In genomic region chr9:95099321-95100070, GRCh38 we compare ENCODE assay signal across 20 cellular contexts.
DNase-seq lines count a peak whose midpoint lies in the region; ATAC-seq and TF ChIP-seq lines count a peak whose summit lies in the region.
"Had no signal": no experiment of that assay in that cellular context is flagged by ENCODE, and none has a peak within 500 bp of the region (broad histone marks: within the 10 kb centered on the region; RNA-seq: fewer than 3 reads in every experiment).

No MANE protein-coding gene starts in this region.

- TF ChIP-seq POLR2A in IMR-90 (IDR thresholded peaks at IDR 0.05; ENCODE audit: low read depth, low read length): no peak

- no peaks in the 10 kb centered on the region for H3K9me3 ChIP-seq in IMR-90 (ENCODE audit: control insufficient read depth, insufficient read depth, low read length)
- no peaks in the 10 kb centered on the region for H3K9me3 ChIP-seq in mammary epithelial cell (replicated peaks; ENCODE audit: insufficient read depth, low read length)
- no peaks in the 10 kb centered on the region for H3K9me3 ChIP-seq in mesenchymal stem cell (ENCODE audit: control insufficient read depth, low read length)

- H3K27me3 ChIP-seq in IMR-90 (ENCODE audit: control insufficient read depth, insufficient read depth, low read length): no peaks in the 10 kb centered on the region
- H3K27me3 ChIP-seq in mammary epithelial cell (ENCODE audit: insufficient read depth, low read length): no peaks in the 10 kb centered on the region
- H3K27me3 ChIP-seq in mesenchymal stem cell (ENCODE audit: control insufficient read depth in 1 of 2, insufficient read depth in 1 of 2, low read length in 2 of 2): no peaks in the 10 kb centered on the region

- in situ Hi-C loops in IMR-90 (cut with MboI; ENCODE audit: low sequenced_read_pairs): no loop called here
- in situ Hi-C loops in mammary epithelial cell (cut with MboI; ENCODE audit: low sequenced_read_pairs in 2 of 2): no loop called here

- BruUV-seq in IMR-90 (replicated peaks; lab: Mats Ljungman, UMichigan) (no TSS peak), mammary epithelial cell (replicated peaks; lab: Mats Ljungman, UMichigan) (no TSS peak)

- H3K36me3 Mint-ChIP-seq in progenitor cell of endocrine pancreas (ENCODE audit: insufficient read depth): peaks cover 20% of the 10 kb centered on the region
- H3K36me3 Mint-ChIP-seq: activated naive CD4-positive, alpha-beta T cell treated with anti-CD3 and anti-CD28 coated beads, Interleukin-2, amount 50 U/mL, for 72 hours had no signal

- no peak overlapping the region for H2BK15ac ChIP-seq in IMR-90 (ENCODE audit: low read depth, low read length)
- no peak overlapping the region for H2BK15ac ChIP-seq in mesenchymal stem cell (ENCODE audit: low read depth, poor library complexity, severe bottlenecking)

- H3K9me3 Mint-ChIP-seq in progenitor cell of endocrine pancreas (ENCODE audit: low read depth): no peaks in the 10 kb centered on the region
- H3K9me3 Mint-ChIP-seq: activated B cell treated with CpG ODN at 0.5 μM for 24 hours; activated naive CD4-positive, alpha-beta T cell treated with anti-CD3 and anti-CD28 coated beads, Interleukin-2, amount 50 U/mL, for 72 hours; activated T-cell treated with anti-CD3 and anti-CD28 coated beads, Interleukin-2, amount 50 U/mL, for 72 hours; naive thymus-derived CD8-positive, alpha-beta T cell had no signal

- 100% methylated on average over 6 of the region's 24 CpGs; no CpG with 5 or more reads in 1 of the 2 experiments for WGBS in IMR-90 (ENCODE audit: extremely low coverage in 2 of 2, insufficient read length in 1 of 2), 2 experiments
- 97% methylated on average over 18 of the region's 24 CpGs for WGBS in mammary epithelial cell (ENCODE audit: low coverage, missing lambda C conversion rate)
- WGBS in mesenchymal stem cell: 98% methylated on average over 24 of the region's 24 CpGs

- no peak for DNase-seq in IMR-90
- DNase-seq in mammary epithelial cell: no peak
- DNase-seq in mesenchymal stem cell: no peak
- DNase-seq in progenitor cell of endocrine pancreas (ENCODE audit: low spot score, unreplicated experiment): no peak
- no peak for DNase-seq in activated CD4-positive, alpha-beta T cell treated with anti-CD3 and anti-CD28 coated beads for 1 hour
- DNase-seq: activated B cell treated with CpG ODN at 0.5 μM for 24 hours; activated T-cell treated with anti-CD3 and anti-CD28 coated beads, Interleukin-2, amount 50 U/mL, for 72 hours; Calu3; HCEC 1CT; KG1; NCI-H1930; SIG-M5; T-helper 2 cell had no signal

- H3K4me2 ChIP-seq in IMR-90 (ENCODE audit: low read depth, low read length) (no peak overlapping the region), mammary epithelial cell (ENCODE audit: insufficient read depth, low read depth, low read length) (no peak overlapping the region), mesenchymal stem cell (ENCODE audit: low read length, poor library complexity, severe bottlenecking) (no peak overlapping the region)

- no peak overlapping the region for H3K4me3 Mint-ChIP-seq in progenitor cell of endocrine pancreas (ENCODE audit: low read depth)
- H3K4me3 Mint-ChIP-seq: activated B cell treated with CpG ODN at 0.5 μM for 24 hours; activated T-cell treated with anti-CD3 and anti-CD28 coated beads, Interleukin-2, amount 50 U/mL, for 72 hours; B cell; brain; naive thymus-derived CD8-positive, alpha-beta T cell had no signal

- H3K23ac ChIP-seq in IMR-90 (ENCODE audit: low read depth, low read length): peak overlapping the region; percentile 29; the same call in 1 of the 2 replicates
- no peak overlapping the region for H3K23ac ChIP-seq in mesenchymal stem cell (ENCODE audit: low read length in 2 of 2)

- TF ChIP-seq RAD21 in IMR-90 (IDR thresholded peaks at IDR 0.05; ENCODE audit: low read length): no peak

- H3K9me1 ChIP-seq in IMR-90 (ENCODE audit: insufficient read depth, low read length): peaks cover 26% of the 10 kb centered on the region

- no peak overlapping the region for H3K4me3 ChIP-seq in IMR-90 (ENCODE audit: insufficient read depth, low read depth, low read length)
- H3K4me3 ChIP-seq in mammary epithelial cell (replicated peaks in 1 of 3; ENCODE audit: insufficient read depth in 1 of 3, low read depth in 2 of 3, low read length in 3 of 3): no peak overlapping the region
- no peak overlapping the region for H3K4me3 ChIP-seq in mesenchymal stem cell (ENCODE audit: insufficient read depth in 1 of 2, low read depth in 1 of 2, low read length in 2 of 2)

- no peak overlapping the region for H2BK5ac ChIP-seq in IMR-90 (ENCODE audit: low read depth, low read length, poor library complexity, severe bottlenecking)
- peak overlapping the region; percentile 9 for H2BK5ac ChIP-seq in mesenchymal stem cell (ENCODE audit: low read depth, low read length, poor library complexity, severe bottlenecking)

- POLR2A ChIA-PET in IMR-90 (lab: Charles Lee; ENCODE audit: unreplicated experiment): no interaction called here

- H3K79me2 ChIP-seq in mammary epithelial cell (ENCODE audit: insufficient read depth, low read length): no peaks in the 10 kb centered on the region

- no peak overlapping the region for H3K56ac ChIP-seq in IMR-90 (ENCODE audit: extremely low read depth, insufficient read depth, low read length)

- CTCF ChIA-PET in IMR-90 (lab: Yijun Ruan, JAX): interaction anchor here (0.7 kb wide), 1 partner anchor 36 kb away, joined by 3 read pairs; no protein-coding TSS in a partner anchor
- CTCF ChIA-PET in mammary epithelial cell (lab: Charles Lee; ENCODE audit: low non-redundant PET): no interaction called here

- ATAC-seq in IMR-90 (ENCODE audit: low read depth): no peak
- no peak for ATAC-seq in HG03520 (IDR thresholded peaks at IDR 0.05; ENCODE audit: unreplicated experiment)
- ATAC-seq: activated naive CD4-positive, alpha-beta T cell treated with anti-CD3 and anti-CD28 coated beads, Interleukin-2, amount 50 U/mL, for 72 hours; activated T-cell treated with anti-CD3 and anti-CD28 coated beads, Interleukin-2, amount 50 U/mL, for 72 hours; naive thymus-derived CD8-positive, alpha-beta T cell had no signal

- H2AFZ ChIP-seq in IMR-90 (replicated peaks; ENCODE audit: low read length, poor library complexity) (no peak overlapping the region), mammary epithelial cell (ENCODE audit: low read depth, low read length) (no peak overlapping the region), mesenchymal stem cell (ENCODE audit: low read depth, low read length) (no peak overlapping the region)

- peak overlapping the region; percentile 6; the same call in 1 of the 2 replicates for H3K18ac ChIP-seq in IMR-90 (ENCODE audit: low read depth, low read length)
- H3K18ac ChIP-seq in mesenchymal stem cell (ENCODE audit: low read depth in 1 of 2, low read length in 2 of 2): no peak overlapping the region

- H3K4ac ChIP-seq in IMR-90 (ENCODE audit: low read depth, low read length) (no peak overlapping the region; the same call in 1 of the 2 replicates), mesenchymal stem cell (ENCODE audit: low read depth in 1 of 2, low read length in 2 of 2) (no peak overlapping the region)

- dilution Hi-C loops in IMR-90 (cut with HindIII; ENCODE audit: low sequenced_read_pairs, unreplicated experiment): no loop called here
- dilution Hi-C loops in mammary epithelial cell (cut with HindIII; ENCODE audit: low sequenced_read_pairs): loop anchor here (25.0 kb wide), 1 partner anchor 437 kb away; no protein-coding TSS in a partner anchor

- H3K14ac ChIP-seq in IMR-90 (replicated peaks; ENCODE audit: low read depth, low read length): peak overlapping the region; percentile 81
- no peak overlapping the region for H3K14ac ChIP-seq in mesenchymal stem cell (ENCODE audit: low read length in 2 of 2)

- H4K5ac ChIP-seq in IMR-90 (ENCODE audit: low read depth, low read length): no peak overlapping the region

- peak overlapping the region in 1 of 2 experiments; percentile 61 for H2BK12ac ChIP-seq in mesenchymal stem cell (ENCODE audit: low read length in 2 of 2)

- H2BK20ac ChIP-seq in IMR-90 (ENCODE audit: low read depth, low read length): no peak overlapping the region

- H4K91ac ChIP-seq in IMR-90 (ENCODE audit: insufficient read depth, low read depth, low read length) (no peak overlapping the region), mesenchymal stem cell (ENCODE audit: low read length) (peak overlapping the region; percentile 78)

- H2AK9ac ChIP-seq in IMR-90 (replicated peaks; ENCODE audit: low read depth, low read length, poor library complexity): peak overlapping the region; percentile 19

- H3K4me1 Mint-ChIP-seq in progenitor cell of endocrine pancreas (ENCODE audit: low read depth): peaks cover 3% of the 10 kb centered on the region
- H3K4me1 Mint-ChIP-seq: activated B cell treated with CpG ODN at 0.5 μM for 24 hours, B cell had no signal

- H3K27ac ChIP-seq in IMR-90 (ENCODE audit: insufficient read depth, low read length): 0 out of 2 replicates have a peak overlapping the region, but pooled peaks have one; percentile 10
- H3K27ac ChIP-seq in mammary epithelial cell (ENCODE audit: insufficient read depth, low read depth, low read length): peak overlapping the region; percentile 13
- peak overlapping the region; percentile 21 for H3K27ac ChIP-seq in mesenchymal stem cell (ENCODE audit: low read length, poor library complexity, severe bottlenecking)
- peak overlapping the region; percentile 86 for H3K27ac ChIP-seq in temporal lobe (ENCODE audit: low read depth, low read length)
- H3K27ac ChIP-seq: HL-60 had no signal

- no peaks in the 10 kb centered on the region for H3K27me3 Mint-ChIP-seq in progenitor cell of endocrine pancreas
- H3K27me3 Mint-ChIP-seq: activated B cell treated with CpG ODN at 0.5 μM for 24 hours; B cell; brain; naive thymus-derived CD8-positive, alpha-beta T cell had no signal

- H3K36me3 ChIP-seq in IMR-90 (ENCODE audit: control insufficient read depth, insufficient read depth, low read length) (peaks cover 24% of the 10 kb centered on the region; the same call in 1 of the 2 replicates), mammary epithelial cell (ENCODE audit: insufficient read depth, low read length) (no peaks in the 10 kb centered on the region), mesenchymal stem cell (ENCODE audit: control insufficient read depth in 1 of 2, insufficient read depth in 2 of 2, low read depth in 1 of 2, low read length in 2 of 2) (peaks cover 0 to 52% of the 10 kb centered on the region in 2 experiments)

- peak overlapping the region; percentile 16; the same call in 1 of the 2 replicates for H2BK120ac ChIP-seq in IMR-90 (ENCODE audit: low read depth, low read length)
- no peak overlapping the region for H2BK120ac ChIP-seq in mesenchymal stem cell (ENCODE audit: low read depth, low read length)

- H2AK5ac ChIP-seq in IMR-90 (ENCODE audit: low read depth, low read length) (peak overlapping the region; percentile 60; the same call in 1 of the 2 replicates), mesenchymal stem cell (ENCODE audit: low read length, severe bottlenecking) (peak overlapping the region; percentile 2)

- peaks cover 16% of the 10 kb centered on the region for H3K4me1 ChIP-seq in IMR-90 (ENCODE audit: control insufficient read depth, insufficient read depth, low read length)
- H3K4me1 ChIP-seq in mammary epithelial cell (ENCODE audit: insufficient read depth, low read length): peaks cover 44% of the 10 kb centered on the region
- H3K4me1 ChIP-seq in mesenchymal stem cell (ENCODE audit: control insufficient read depth, insufficient read depth, low read depth, low read length): peaks cover 41% of the 10 kb centered on the region

- H4K20me1 ChIP-seq in IMR-90 (ENCODE audit: insufficient read depth, low read length) (no peaks in the 10 kb centered on the region), mammary epithelial cell (ENCODE audit: insufficient read depth, low read length) (no peaks in the 10 kb centered on the region)

- H3K9ac ChIP-seq in IMR-90 (ENCODE audit: low read depth, low read length) (no peak overlapping the region), mammary epithelial cell (ENCODE audit: insufficient read depth, low read length) (no peak overlapping the region), mesenchymal stem cell (ENCODE audit: low read length) (no peak overlapping the region)

- H3K79me1 ChIP-seq in IMR-90 (ENCODE audit: low read depth in 1 of 2, low read length in 2 of 2) (peaks cover 8 to 42% of the 10 kb centered on the region in 2 experiments), mesenchymal stem cell (replicated peaks; ENCODE audit: low read length, poor library complexity, severe bottlenecking) (peaks cover 53% of the 10 kb centered on the region)

- TF ChIP-seq CTCF in IMR-90 (conservative IDR thresholded peaks at IDR 0.05; ENCODE audit: low read depth, low read length) (no peak), mammary epithelial cell (conservative IDR thresholded peaks at IDR 0.05 in 1 of 2, IDR thresholded peaks at IDR 0.05 in 1 of 2; ENCODE audit: extremely low read depth in 1 of 2, insufficient read depth in 1 of 2, low read depth in 1 of 2, low read length in 2 of 2) (no peak), progenitor cell of endocrine pancreas (IDR thresholded peaks at IDR 0.05; ENCODE audit: unreplicated experiment) (no peak)

- intact Hi-C loops in IMR-90 (cut with micrococcal nuclease) (no loop called here), mammary epithelial cell (cut with micrococcal nuclease) (loop anchor here (10.0 kb wide), 1 partner anchor 155 kb away; no protein-coding TSS in a partner anchor)

- H3K27ac Mint-ChIP-seq in progenitor cell of endocrine pancreas: no peak overlapping the region
- H3K27ac Mint-ChIP-seq: activated B cell treated with CpG ODN at 0.5 μM for 24 hours; activated T-cell treated with anti-CD3 and anti-CD28 coated beads, Interleukin-2, amount 50 U/mL, for 72 hours; B cell; naive thymus-derived CD8-positive, alpha-beta T cell had no signal

- H4K8ac ChIP-seq in IMR-90 (ENCODE audit: low read depth in 2 of 2, low read length in 2 of 2) (peak overlapping the region in 1 of 2 experiments; percentile 43; a peak in 1 of 4 replicates), mesenchymal stem cell (ENCODE audit: low read length) (peak overlapping the region; percentile 27)

Comparison
In these comparisons a context has a peak if more than half of its experiments do, and no peak if none do; other contexts are left out.
1. H3K27ac ChIP-seq: peak in every context shown above with its lines; median percentile 86 in temporal lobe; 21 in mesenchymal stem cell; 13 in mammary epithelial cell; 10 in IMR-90.